In the genomic region with DNA sequence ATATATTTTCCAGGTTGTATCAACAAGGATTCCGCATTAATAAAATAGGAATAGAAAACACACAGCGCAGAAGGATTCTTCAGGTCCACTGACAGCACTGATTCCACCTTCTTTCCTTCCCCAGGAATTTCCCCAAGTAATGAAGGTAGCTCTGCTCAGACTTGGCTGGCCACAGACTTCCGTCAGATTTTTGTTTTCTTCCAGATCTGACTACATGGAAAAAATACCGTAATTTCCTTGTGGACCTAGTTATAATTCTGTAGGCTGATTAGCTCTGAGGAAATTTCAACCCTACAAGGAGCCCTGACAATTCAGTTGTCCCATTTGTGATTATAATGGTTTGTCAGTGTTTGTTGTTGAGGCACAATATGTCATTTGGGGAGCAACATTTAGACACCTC, we compare ENCODE assay signal across 23 cellular contexts.
"Had no signal": no experiment of that assay in that cellular context is flagged by ENCODE, and none has a peak within 500 bp of the region (broad histone marks: within the 10 kb centered on the region; RNA-seq: fewer than 3 reads in every experiment).

No MANE protein-coding gene starts in this region.

- H3K27ac ChIP-seq: colonic mucosa, gastrocnemius medialis, left lung, neutrophil, parathyroid adenoma, right lobe of liver, tibial artery had no signal

- ATAC-seq: effector memory CD8-positive, alpha-beta T cell; gastrocnemius medialis; left lung; naive thymus-derived CD4-positive, alpha-beta T cell; stimulated activated naive CD8-positive, alpha-beta T cell treated with anti-CD3 and anti-CD28 coated beads, Interleukin-15, amount 100 ng/mL, for 72 hours had no signal

- H3K27me3 ChIP-seq: colonic mucosa, gastrocnemius medialis, left lung, neutrophil, tibial artery had no signal

- H3K9me3 Mint-ChIP-seq: effector memory CD8-positive, alpha-beta T cell; naive thymus-derived CD4-positive, alpha-beta T cell; stimulated activated naive CD8-positive, alpha-beta T cell treated with anti-CD3 and anti-CD28 coated beads, Interleukin-15, amount 100 ng/mL, for 72 hours had no signal

- H2AFZ ChIP-seq: parathyroid adenoma had no signal

- H3K9me3 ChIP-seq: colonic mucosa, gastrocnemius medialis, left lung, neutrophil, right lobe of liver, tibial artery had no signal

- DNase-seq: central memory CD4-positive, alpha-beta T cell; colonic mucosa; effector memory CD8-positive, alpha-beta T cell; gastrocnemius medialis; head of caudate nucleus; left lung; mesendoderm; midbrain; naive thymus-derived CD4-positive, alpha-beta T cell; right lobe of liver; stimulated activated CD4-positive, alpha-beta T cell treated with anti-CD3 and anti-CD28 coated beads, Interleukin-12 subunit alpha, Interleukin-12 subunit beta, amount 100 ng/mL, for 4 hours; stimulated activated CD4-positive, alpha-beta T cell treated with anti-CD3 and anti-CD28 coated beads, Interleukin-1b, Interleukin-23, amount 100 ng/mL, for 48 hours; stimulated activated CD4-positive, alpha-beta T cell treated with anti-CD3 and anti-CD28 coated beads, Interleukin-4, amount 100 ng/mL, for 1 hour; stimulated activated CD8-positive, alpha-beta memory T cell treated with anti-CD3 and anti-CD28 coated beads, Interleukin-4, amount 100 ng/mL, for 48 hours; stimulated activated naive CD4-positive, alpha-beta T cell; stimulated activated naive CD8-positive, alpha-beta T cell treated with anti-CD3 and anti-CD28 coated beads, Interleukin-15, amount 100 ng/mL, for 72 hours; tibial artery had no signal

- H3K36me3 ChIP-seq: colonic mucosa, gastrocnemius medialis, left lung, neutrophil, right lobe of liver, tibial artery had no signal

- H3K4me2 ChIP-seq: smooth muscle cell had no signal

- H3K4me3 Mint-ChIP-seq: naive thymus-derived CD4-positive, alpha-beta T cell; neural crest cell; stimulated activated naive CD8-positive, alpha-beta T cell treated with anti-CD3 and anti-CD28 coated beads, Interleukin-15, amount 100 ng/mL, for 72 hours; type B pancreatic cell had no signal

- H3K27me3 Mint-ChIP-seq: progenitor cell of endocrine pancreas, type B pancreatic cell had no signal

- H3K36me3 Mint-ChIP-seq: naive thymus-derived CD4-positive, alpha-beta T cell had no signal

- H3K4me1 Mint-ChIP-seq: neural crest cell had no signal

- H3K4me3 ChIP-seq: colonic mucosa, gastrocnemius medialis, left lung, right lobe of liver, smooth muscle cell, tibial artery had no signal

- H3K4me1 ChIP-seq: colonic mucosa, parathyroid adenoma, right lobe of liver had no signal

- H3K27ac Mint-ChIP-seq: naive thymus-derived CD4-positive, alpha-beta T cell; progenitor cell of endocrine pancreas; stimulated activated naive CD8-positive, alpha-beta T cell treated with anti-CD3 and anti-CD28 coated beads, Interleukin-15, amount 100 ng/mL, for 72 hours; type B pancreatic cell had no signal
